1 cellular context compared by ENCODE assay signal in the genomic region with DNA sequence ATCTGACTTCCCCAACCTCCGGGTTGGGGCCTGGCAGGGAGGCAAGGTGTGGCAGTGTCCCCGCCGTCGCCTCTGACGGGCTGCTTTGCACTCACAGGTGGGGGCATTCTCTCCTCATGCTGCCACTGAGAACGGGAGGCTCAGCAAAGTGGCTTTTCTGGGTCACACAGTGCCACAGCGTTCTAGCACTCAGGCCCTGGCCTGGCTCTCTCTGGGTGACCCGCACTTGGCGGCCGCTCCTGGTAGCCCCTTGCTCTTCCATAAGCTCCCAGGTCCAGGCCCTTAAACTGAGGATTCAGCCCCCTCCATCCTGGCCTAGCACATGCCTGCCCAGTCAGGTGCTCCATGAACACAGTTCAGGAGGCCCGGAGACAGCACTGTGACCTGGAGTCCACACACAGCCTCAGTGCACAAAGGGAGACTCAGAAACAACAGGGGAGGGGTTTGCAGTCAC.
TF ChIP-seq lines count a peak whose summit lies in the region.

No MANE protein-coding gene starts in this region.

TF ChIP-seq in GM12878, 131 proteins besides CTCF, POLR2A, EP300 and RAD21:
- TF ChIP-seq SMAD1 (IDR thresholded peaks at IDR 0.05; ENCODE audit: low read depth, partially characterized antibody) = no peak
- TF ChIP-seq YY1 (IDR thresholded peaks at IDR 0.05; ENCODE audit: low read depth, low read length) = no peak
- TF ChIP-seq SRF (IDR thresholded peaks at IDR 0.05; ENCODE audit: low read depth in 2 of 2, low read length in 2 of 2) = no peak
